Comparison of ENCODE assay signal across 22 cellular contexts in the genomic region with DNA sequence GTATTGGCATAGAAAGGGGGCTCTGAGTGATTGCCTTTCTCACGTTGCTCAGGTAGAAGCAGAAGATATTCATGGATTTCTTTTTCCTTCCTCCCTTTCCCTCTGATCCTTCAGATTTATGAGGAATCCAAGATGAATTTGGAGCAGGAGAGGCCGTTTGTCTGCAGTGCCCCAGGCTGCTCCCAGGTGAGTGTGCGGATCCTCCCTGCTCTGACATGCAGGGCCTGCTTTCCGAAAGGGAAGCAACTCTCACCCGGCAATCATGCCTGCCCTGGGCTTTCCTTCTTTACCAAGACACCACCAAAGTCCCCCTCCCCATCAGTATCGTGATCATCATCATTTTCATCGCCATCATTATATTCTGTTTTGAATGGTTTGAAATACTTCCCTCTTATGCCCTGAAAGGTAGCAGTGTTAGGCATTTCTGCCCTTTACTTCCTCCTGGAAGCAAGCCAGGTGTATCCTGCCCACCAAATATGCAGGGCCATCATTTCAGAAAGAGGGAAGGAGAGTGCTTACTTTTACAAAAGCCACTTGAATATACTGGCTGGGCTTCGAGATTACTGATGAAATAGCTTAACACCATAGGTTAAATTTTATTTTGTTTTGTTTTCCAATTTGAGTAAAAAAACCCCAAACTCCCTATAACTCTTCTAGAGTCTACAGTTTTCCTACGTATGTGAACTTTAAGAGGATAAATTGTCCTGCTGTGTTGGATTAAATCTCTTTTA.
DNase-seq lines count a peak whose midpoint lies in the region; ATAC-seq and TF ChIP-seq lines count a peak whose summit lies in the region.
"Had no signal": no experiment of that assay in that cellular context is flagged by ENCODE, and none has a peak within 500 bp of the region (broad histone marks: within the 10 kb centered on the region; RNA-seq: fewer than 3 reads in every experiment).

No MANE protein-coding gene starts in this region.

- H3K36me3 ChIP-seq in GM23338 (ENCODE audit: insufficient read depth) (no peaks in the 10 kb centered on the region), body of pancreas (replicated peaks in 1 of 2; ENCODE audit: insufficient read depth in 1 of 2, low read depth in 2 of 2) (no peaks in the 10 kb centered on the region)
- no peaks in the 10 kb centered on the region for H3K36me3 ChIP-seq in CD8-positive, alpha-beta T cell (ENCODE audit: insufficient read depth, low read length)
- H3K36me3 ChIP-seq: esophagus squamous epithelium, right atrium auricular region, thyroid gland had no signal

- H3K9me2 ChIP-seq in GM23338 (ENCODE audit: insufficient read depth) = no peaks in the 10 kb centered on the region

- no peaks in the 10 kb centered on the region for H3F3A ChIP-seq in GM23338 (replicated peaks; ENCODE audit: low read depth)

- TF ChIP-seq POLR2A in body of pancreas (IDR thresholded peaks at IDR 0.05) = no peak

- H3K27me3 Mint-ChIP-seq in GM23338 (ENCODE audit: insufficient read depth, low read depth, poor library complexity) (peaks cover 10% of the 10 kb centered on the region), mesothelial cell of epicardium (ENCODE audit: low read depth) (no peaks in the 10 kb centered on the region)
- peaks cover 2% of the 10 kb centered on the region for H3K27me3 Mint-ChIP-seq in CD8-positive, alpha-beta T cell (ENCODE audit: low read depth)

- TF ChIP-seq CTCF in GM23338 (conservative IDR thresholded peaks at IDR 0.05; ENCODE audit: low read depth in 2 of 2) (no peak), body of pancreas (IDR thresholded peaks at IDR 0.05) (no peak), mesothelial cell of epicardium (IDR thresholded peaks at IDR 0.05; ENCODE audit: unreplicated experiment) (no peak)
- TF ChIP-seq CTCF in CD8-positive, alpha-beta T cell (IDR thresholded peaks at IDR 0.05) = no peak

- no peaks in the 10 kb centered on the region for H3K27me3 ChIP-seq in GM23338 (ENCODE audit: insufficient read depth)
- H3K27me3 ChIP-seq in body of pancreas = no peaks in the 10 kb centered on the region
- H3K27me3 ChIP-seq in CD8-positive, alpha-beta T cell (ENCODE audit: insufficient read depth, low read length) = no peaks in the 10 kb centered on the region
- H3K27me3 ChIP-seq: esophagus squamous epithelium, right atrium auricular region, thyroid gland had no signal

- H3K4me2 ChIP-seq in GM23338 = no peak overlapping the region

- ATAC-seq in GM23338 (peak; percentile 65), body of pancreas (peak; percentile 50)
- ATAC-seq in CD8-positive, alpha-beta T cell = no peak
- ATAC-seq: effector memory CD8-positive, alpha-beta T cell; Right ventricle myocardium inferior had no signal

- POLR2A ChIA-PET in CD8-positive, alpha-beta T cell (lab: Charles Lee) = no interaction called here

- H3K4me3 Mint-ChIP-seq in GM23338 (no peak overlapping the region), mesothelial cell of epicardium (no peak overlapping the region)
- no peak overlapping the region for H3K4me3 Mint-ChIP-seq in CD8-positive, alpha-beta T cell
- H3K4me3 Mint-ChIP-seq: activated naive CD8-positive, alpha-beta T cell treated with anti-CD3 and anti-CD28 coated beads, Interleukin-2, amount 10 ng/mL, durations not matched to agents 7 days and 5 days; CD8-positive, alpha-beta memory T cell; effector memory CD8-positive, alpha-beta T cell; naive B cell; stimulated activated naive CD8-positive, alpha-beta T cell treated with anti-CD3 and anti-CD28 coated beads, Interleukin-15, Interleukin-2, amounts not matched to agents 100 ng/mL and 50 ng/mL, for 24 hours had no signal

- H3K9me3 ChIP-seq in body of pancreas = no peaks in the 10 kb centered on the region
- H3K9me3 ChIP-seq in CD8-positive, alpha-beta T cell (ENCODE audit: low read length) = no peaks in the 10 kb centered on the region
- H3K9me3 ChIP-seq: esophagus squamous epithelium, right atrium auricular region, thyroid gland had no signal

- H3K9me3 Mint-ChIP-seq in GM23338 (no peaks in the 10 kb centered on the region), mesothelial cell of epicardium (no peaks in the 10 kb centered on the region)
- no peaks in the 10 kb centered on the region for H3K9me3 Mint-ChIP-seq in CD8-positive, alpha-beta T cell
- H3K9me3 Mint-ChIP-seq: effector memory CD8-positive, alpha-beta T cell; stimulated activated naive CD8-positive, alpha-beta T cell treated with anti-CD3 and anti-CD28 coated beads, Interleukin-15, Interleukin-2, amounts not matched to agents 100 ng/mL and 50 ng/mL, for 24 hours had no signal

- H3K36me3 Mint-ChIP-seq in GM23338 (ENCODE audit: low read depth) = no peaks in the 10 kb centered on the region
- H3K36me3 Mint-ChIP-seq in mesothelial cell of epicardium = no peaks in the 10 kb centered on the region
- no peaks in the 10 kb centered on the region for H3K36me3 Mint-ChIP-seq in CD8-positive, alpha-beta T cell
- H3K36me3 Mint-ChIP-seq: activated naive CD8-positive, alpha-beta T cell treated with anti-CD3 and anti-CD28 coated beads, Interleukin-2, amount 10 ng/mL, durations not matched to agents 7 days and 5 days; CD8-positive, alpha-beta memory T cell; naive B cell had no signal

- 45 to 50% methylated on average over 9 of the region's 9 CpGs for WGBS in body of pancreas, 2 donors

- CTCF ChIA-PET in CD8-positive, alpha-beta T cell (lab: Charles Lee) = no interaction called here

- no peak overlapping the region for H3K27ac ChIP-seq in GM23338 (ENCODE audit: low read depth)
- peak overlapping the region in 1 of 4 donors; percentile 9 for H3K27ac ChIP-seq in body of pancreas
- no peak overlapping the region for H3K27ac ChIP-seq in CD8-positive, alpha-beta T cell (ENCODE audit: low read depth, low read length)
- H3K27ac ChIP-seq: esophagus squamous epithelium, right atrium auricular region, thyroid gland had no signal

- DNase-seq in DMS153 (lab: John Stamatoyannopoulos, UW) (peak; percentile 93), GM23338 (ENCODE audit: low spot score) (no peak), body of pancreas (peak in 2 of 4 donors; percentile 13 to 28), mesothelial cell of epicardium (ENCODE audit: low spot score in 2 of 2, unreplicated experiment in 2 of 2) (no peak), RKO (ENCODE audit: low spot score) (no peak), amniotic stem cell (lab: John Stamatoyannopoulos, UW) (no peak)
- DNase-seq in CD8-positive, alpha-beta T cell = no peak
- DNase-seq: activated CD4-positive, alpha-beta T cell treated with anti-CD3 and anti-CD28 coated beads, Interleukin-2, amount 50 U/mL, for 48 hours; activated CD4-positive, CD25-positive, alpha-beta regulatory T cell; activated effector memory CD4-positive, alpha-beta T cell treated with Interleukin-2 at 50 U/mL for 16 hours; activated naive CD8-positive, alpha-beta T cell treated with anti-CD3 and anti-CD28 coated beads, Interleukin-2, amount 10 ng/mL, durations not matched to agents 7 days and 5 days; CD8-positive, alpha-beta memory T cell; effector memory CD8-positive, alpha-beta T cell; esophagus squamous epithelium; kidney glomerular epithelial cell; naive B cell; NCI-H1436 treated with DMSO at 0.1 percent for 48 hours; SW 1271; thyroid gland had no signal

- intact Hi-C loops in body of pancreas (cut with DNase I) = no loop called here
- intact Hi-C loops in CD8-positive, alpha-beta T cell (cut with DNase I, micrococcal nuclease) = no loop called here

- no peaks in the 10 kb centered on the region for H3K79me2 ChIP-seq in GM23338 (replicated peaks; ENCODE audit: insufficient read depth)

- peaks cover 17% of the 10 kb centered on the region for H3K4me1 ChIP-seq in GM23338 (ENCODE audit: insufficient read depth)
- H3K4me1 ChIP-seq in body of pancreas = peaks cover 4% of the 10 kb centered on the region
- no peaks in the 10 kb centered on the region for H3K4me1 ChIP-seq in CD8-positive, alpha-beta T cell (ENCODE audit: insufficient read depth, low read length)
- H3K4me1 ChIP-seq: right atrium auricular region, thyroid gland had no signal

- no peaks in the 10 kb centered on the region for H4K20me1 ChIP-seq in GM23338 (replicated peaks; ENCODE audit: insufficient read depth)

- H3K27ac Mint-ChIP-seq in GM23338 (no peak overlapping the region; the same call in 1 of the 2 replicates), mesothelial cell of epicardium (peak overlapping the region; percentile 57)
- no peak overlapping the region for H3K27ac Mint-ChIP-seq in CD8-positive, alpha-beta T cell
- H3K27ac Mint-ChIP-seq: activated naive CD8-positive, alpha-beta T cell treated with anti-CD3 and anti-CD28 coated beads, Interleukin-2, amount 10 ng/mL, durations not matched to agents 7 days and 5 days; CD8-positive, alpha-beta memory T cell; effector memory CD8-positive, alpha-beta T cell; stimulated activated naive CD8-positive, alpha-beta T cell treated with anti-CD3 and anti-CD28 coated beads, Interleukin-15, Interleukin-2, amounts not matched to agents 100 ng/mL and 50 ng/mL, for 24 hours had no signal

- H2AFZ ChIP-seq in GM23338 = peak overlapping the region; percentile 9; the same call in 1 of the 2 replicates

- H3K4me3 ChIP-seq in GM23338 (no peak overlapping the region), body of pancreas (no peak overlapping the region)
- no peak overlapping the region for H3K4me3 ChIP-seq in CD8-positive, alpha-beta T cell (ENCODE audit: low read depth, low read length)
- H3K4me3 ChIP-seq: esophagus squamous epithelium, right atrium auricular region, thyroid gland had no signal

- H3K4me1 Mint-ChIP-seq in GM23338 (peaks cover 31% of the 10 kb centered on the region), mesothelial cell of epicardium (peaks cover 24% of the 10 kb centered on the region)
- H3K4me1 Mint-ChIP-seq in CD8-positive, alpha-beta T cell (ENCODE audit: low read depth) = no peaks in the 10 kb centered on the region
- H3K4me1 Mint-ChIP-seq: activated naive CD8-positive, alpha-beta T cell treated with anti-CD3 and anti-CD28 coated beads, Interleukin-2, amount 10 ng/mL, durations not matched to agents 7 days and 5 days; CD8-positive, alpha-beta memory T cell had no signal

TF ChIP-seq in GM23338, 12 proteins besides CTCF, POLR2A, EP300 and RAD21:
- TF ChIP-seq EZH2phosphoT487 (IDR thresholded peaks at IDR 0.05; ENCODE audit: unreplicated experiment) (no peak), STAT1 (IDR thresholded peaks at IDR 0.05; ENCODE audit: unreplicated experiment) (no peak), JUNB (IDR thresholded peaks at IDR 0.05; ENCODE audit: unreplicated experiment) (no peak), EZH2 (IDR thresholded peaks at IDR 0.05; ENCODE audit: low read depth, unreplicated experiment) (no peak)
